Comparison of ENCODE assay signal across 17 cellular contexts in genomic region chr12:19398376-19399363, GRCh38.
"Had no signal": no experiment of that assay in that cellular context is flagged by ENCODE, and none has a peak within 500 bp of the region (broad histone marks: within the 10 kb centered on the region; RNA-seq: fewer than 3 reads in every experiment).

No MANE protein-coding gene starts in this region.

- H3K36me3 ChIP-seq: heart left ventricle, tibial artery had no signal

- DNase-seq: activated CD4-positive, alpha-beta T cell treated with anti-CD3 and anti-CD28 coated beads for 36 hours; activated CD4-positive, alpha-beta T cell treated with anti-CD3 and anti-CD28 coated beads, Interleukin-2, amount 50 U/mL, for 4 hours; activated CD8-positive, alpha-beta memory T cell treated with anti-CD3 and anti-CD28 coated beads for 24 hours; activated CD8-positive, alpha-beta memory T cell treated with anti-CD3 and anti-CD28 coated beads, Interleukin-2, amount 50 U/mL, for 4 hours; activated naive CD4-positive, alpha-beta T cell treated with anti-CD3 and anti-CD28 coated beads for 36 hours; activated naive CD8-positive, alpha-beta T cell treated with anti-CD3 and anti-CD28 coated beads, Interleukin-2, amount 10 ng/mL, durations not matched to agents 7 days and 5 days; activated T-cell treated with anti-CD3 and anti-CD28 coated beads, Interleukin-2, amount 50 U/mL, for 24 hours; amygdala; heart left ventricle; naive thymus-derived CD4-positive, alpha-beta T cell; occipital lobe; stimulated activated CD4-positive, alpha-beta T cell treated with anti-CD3 and anti-CD28 coated beads, Interleukin-4, amount 100 ng/mL, for 24 hours; substantia nigra; T-cell; tibial artery had no signal

- H3K9me3 ChIP-seq: heart left ventricle, tibial artery had no signal

- H3K27ac ChIP-seq: heart left ventricle, tibial artery had no signal

- H3K27me3 ChIP-seq: heart left ventricle, tibial artery had no signal

- ATAC-seq: activated CD4-positive, alpha-beta T cell treated with anti-CD3 and anti-CD28 coated beads for 36 hours; naive thymus-derived CD4-positive, alpha-beta T cell; T-cell; WTC11 had no signal

- H3K4me3 ChIP-seq: heart left ventricle, lung, tibial artery had no signal
